ENCODE assay signal across 8 cellular contexts in the genomic region with DNA sequence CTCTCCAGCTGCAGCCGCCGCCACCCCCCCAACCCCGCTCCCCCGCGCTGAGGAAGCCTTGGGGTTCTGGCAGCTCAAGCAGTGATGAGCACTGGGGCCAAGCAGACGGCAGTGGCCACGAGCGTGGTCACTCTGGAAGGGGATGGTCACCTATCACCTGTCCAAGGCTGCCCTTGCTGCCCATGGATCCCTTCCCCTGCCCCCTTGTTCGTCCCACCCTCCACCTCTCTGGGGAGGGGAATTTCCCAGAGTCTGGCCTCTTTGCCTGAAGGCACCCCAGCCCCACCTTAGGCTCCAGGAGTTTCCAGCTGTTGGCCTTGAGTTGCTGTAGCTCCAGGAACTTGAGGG. TPM values are rescaled to one million over a fixed set of nuclear protein-coding genes. Genes with fewer than 3 reads are reported as not detected.
DNase-seq lines count a peak whose midpoint lies in the region; ATAC-seq, FAIRE-seq and TF ChIP-seq lines count a peak whose summit lies in the region.

No MANE protein-coding gene starts in this region.

- H3K9me3 ChIP-seq in right atrium auricular region, result no peaks in the 10 kb centered on the region
- no peaks in the 10 kb centered on the region for H3K9me3 ChIP-seq in ascending aorta
- H3K9me3 ChIP-seq in aorta (ENCODE audit: control insufficient read depth, low read length), result no peaks in the 10 kb centered on the region

- DNase-seq in right atrium auricular region (ENCODE audit: low spot score), result no peak
- no peak for DNase-seq in cardiac septum (ENCODE audit: low spot score)
- no peak for DNase-seq in ascending aorta (ENCODE audit: low spot score in 2 of 2)
- no peak for DNase-seq in mesothelial cell of epicardium (ENCODE audit: low spot score in 2 of 2, unreplicated experiment in 2 of 2)
- DNase-seq in aorta, result no peak
- DNase-seq in anterior cingulate cortex (lab: John Stamatoyannopoulos, UW), result no peak
- no peak for DNase-seq in DMS153 (lab: John Stamatoyannopoulos, UW)
- DNase-seq in GM12891 (ENCODE audit: insufficient read length, low spot score), result no peak

- TF ChIP-seq CTCF in right atrium auricular region (IDR thresholded peaks at IDR 0.05) (no peak), ascending aorta (IDR thresholded peaks at IDR 0.05) (no peak), mesothelial cell of epicardium (IDR thresholded peaks at IDR 0.05; ENCODE audit: unreplicated experiment) (no peak)

- H3K4me1 Mint-ChIP-seq in mesothelial cell of epicardium, result no peaks in the 10 kb centered on the region

- peaks cover 58% of the 10 kb centered on the region for H3K27me3 Mint-ChIP-seq in mesothelial cell of epicardium (ENCODE audit: low read depth)

- 35 to 37% methylated on average over 9 of the region's 9 CpGs for WGBS in aorta, 2 donors

- H3K9me3 Mint-ChIP-seq in mesothelial cell of epicardium, result no peaks in the 10 kb centered on the region

- intact Hi-C loops in cardiac septum (cut with DNase I), result loop anchor here (10.0 kb wide), 2 partner anchors 118 to 318 kb away; a partner anchor contains a TSS
- intact Hi-C loops in ascending aorta (cut with DNase I), result loop anchor here (1.0 kb wide), 1 partner anchor 80 kb away; no protein-coding TSS in a partner anchor
- intact Hi-C loops in aorta (cut with DNase I), result no loop called here

- peak; percentile 2 for ATAC-seq in aorta (ENCODE audit: low FRiP score)

- peak overlapping the region in 1 of 2 donors; percentile 81 for H3K27ac ChIP-seq in right atrium auricular region
- peak overlapping the region; percentile 54 to 74 for H3K27ac ChIP-seq in ascending aorta
- no peak overlapping the region for H3K27ac ChIP-seq in aorta (ENCODE audit: low read depth in 1 of 2, low read length in 2 of 2)

- no peaks in the 10 kb centered on the region for H3K36me3 Mint-ChIP-seq in mesothelial cell of epicardium

- H3K27ac Mint-ChIP-seq in mesothelial cell of epicardium, result no peak overlapping the region

- peak overlapping the region; percentile 79 for H3K4me3 Mint-ChIP-seq in mesothelial cell of epicardium

- H3K27me3 ChIP-seq in right atrium auricular region (no peaks in the 10 kb centered on the region), ascending aorta (no peaks in the 10 kb centered on the region), aorta (ENCODE audit: control insufficient read depth in 1 of 2, insufficient read depth in 2 of 2, low read length in 1 of 2) (no peaks in the 10 kb centered on the region)

- TF ChIP-seq POLR2A in GM12891 (IDR thresholded peaks at IDR 0.05; ENCODE audit: low read depth, low read length), result no peak

- FAIRE-seq in GM12891 (lab: Jason Lieb, UNC), result no peak

- H3K4me1 ChIP-seq in right atrium auricular region (peaks cover 0 to 13% of the 10 kb centered on the region in 2 donors), ascending aorta (peaks cover 3 to 8% of the 10 kb centered on the region in 2 donors), aorta (ENCODE audit: control insufficient read depth in 1 of 2, insufficient read depth in 2 of 2, low read length in 2 of 2) (no peaks in the 10 kb centered on the region)

- H3K36me3 ChIP-seq in right atrium auricular region (no peaks in the 10 kb centered on the region), ascending aorta (no peaks in the 10 kb centered on the region), aorta (ENCODE audit: control insufficient read depth in 1 of 2, insufficient read depth in 2 of 2, low read length in 1 of 2) (no peaks in the 10 kb centered on the region)

- H3K4me3 ChIP-seq in right atrium auricular region (peak overlapping the region; percentile 62 to 74), ascending aorta (peak overlapping the region; percentile 71 to 76), aorta (ENCODE audit: low read length in 2 of 2) (no peak overlapping the region)

TF ChIP-seq in GM12891, 5 proteins besides CTCF, POLR2A, EP300 and RAD21:
- TF ChIP-seq PAX5 (IDR thresholded peaks at IDR 0.05; ENCODE audit: insufficient read depth, low read length, severe bottlenecking) (no peak), TAF1 (IDR thresholded peaks at IDR 0.05; ENCODE audit: low read depth, low read length) (no peak), POLR2AphosphoS5 (IDR thresholded peaks at IDR 0.05; ENCODE audit: low read depth, low read length) (no peak), SPI1 (IDR thresholded peaks at IDR 0.05; ENCODE audit: low read depth, low read length) (no peak), POU2F2 (IDR thresholded peaks at IDR 0.05; ENCODE audit: low read depth, low read length) (no peak)
TF ChIP-seq in GM12891: peak in this region for 0.

RNA-seq across cellular contexts. Expression of a gene that starts 7.2 kb away (rescaled TPM):
- total RNA-seq in right atrium auricular region (10 to 100 TPM; 26.6 to 34.0 TPM), cardiac septum (49.4 TPM), ascending aorta (23.2 TPM), mesothelial cell of epicardium (24.3 to 27.4 TPM (median 24.6 TPM) in 3 replicates), aorta (10 to 100 TPM; 38.1 to 58.8 TPM)
- polyA plus RNA-seq in aorta, result 10 to 100 TPM; 38.6 to 46.3 TPM
- 24.6 TPM for polyA plus RNA-seq in GM12891 (2012; ENCODE audit: low read depth, missing spikeins)

Comparison
In these comparisons a context has a peak if more than half of its experiments do, and no peak if none do; other contexts are left out.
1. H3K27ac ChIP-seq: peak in ascending aorta (2 of 2); none in aorta (0 of 2).
2. H3K4me3 ChIP-seq: peak in right atrium auricular region (2 of 2) and ascending aorta (2 of 2); none in aorta (0 of 2).
3. intact Hi-C loops: an anchor here in cardiac septum (10.0 kb wide) and ascending aorta (1.0 kb wide); none called in aorta.